ENCODE assay signal across 18 cellular contexts in genomic region chr10:53903756-53904155, GRCh38.
DNase-seq lines count a peak whose midpoint lies in the region; ATAC-seq and TF ChIP-seq lines count a peak whose summit lies in the region.
"Had no signal": no experiment of that assay in that cellular context is flagged by ENCODE, and none has a peak within 500 bp of the region (broad histone marks: within the 10 kb centered on the region; RNA-seq: fewer than 3 reads in every experiment).

No MANE protein-coding gene starts in this region.

- 0% methylated on average over 1 of the region's 1 CpG for WGBS in mammary epithelial cell (ENCODE audit: low coverage, missing lambda C conversion rate)
- WGBS in tibial nerve, 2 donors = 74 to 76% methylated on average over 1 of the region's 1 CpG

- H3K79me2 ChIP-seq in mammary epithelial cell (ENCODE audit: insufficient read depth, low read length) = no peaks in the 10 kb centered on the region

- H3K36me3 ChIP-seq in mammary epithelial cell (ENCODE audit: insufficient read depth, low read length) (no peaks in the 10 kb centered on the region), tibial nerve (no peaks in the 10 kb centered on the region)
- H3K36me3 ChIP-seq: BLaER1 had no signal

- H3K9me3 ChIP-seq in mammary epithelial cell (replicated peaks; ENCODE audit: insufficient read depth, low read length) (no peaks in the 10 kb centered on the region), tibial nerve (no peaks in the 10 kb centered on the region)
- H3K9me3 ChIP-seq: BLaER1 had no signal

- H3K4me3 ChIP-seq in mammary epithelial cell (replicated peaks in 1 of 3; ENCODE audit: insufficient read depth in 1 of 3, low read depth in 2 of 3, low read length in 3 of 3) = no peak overlapping the region
- no peak overlapping the region for H3K4me3 ChIP-seq in tibial nerve
- H3K4me3 ChIP-seq: BLaER1 had no signal

- no TSS peak for BruUV-seq in mammary epithelial cell (replicated peaks; lab: Mats Ljungman, UMichigan)

- peak overlapping the region; percentile 53 for H3K4me2 ChIP-seq in mammary epithelial cell (ENCODE audit: insufficient read depth, low read depth, low read length)
- H3K4me2 ChIP-seq: BLaER1 had no signal

- DNase-seq in HPDE6-E6E7 (ENCODE audit: extremely low spot score) = peak; percentile 20
- DNase-seq in mammary epithelial cell = peak; percentile 47
- no peak for DNase-seq in SKM-1 treated with dmso at 0.1 percent for 144 hours (lab: John Stamatoyannopoulos, UW; ENCODE audit: unreplicated experiment)
- no peak for DNase-seq in hypothalamus (lab: John Stamatoyannopoulos, UW)
- no peak for DNase-seq in NCI-H1436 treated with DMSO at 0.1 percent for 48 hours (lab: John Stamatoyannopoulos, UW)
- DNase-seq in tibial nerve (ENCODE audit: low spot score in 2 of 2) = no peak
- DNase-seq: CD4-positive, alpha-beta memory T cell; DMS153; DMS79; GF-D8; GOT3; H7; HFFc6; IMR-90 had no signal

- peaks cover 11% of the 10 kb centered on the region for H3K4me1 ChIP-seq in mammary epithelial cell (ENCODE audit: insufficient read depth, low read length)
- no peaks in the 10 kb centered on the region for H3K4me1 ChIP-seq in tibial nerve
- H3K4me1 ChIP-seq: BLaER1 had no signal

- dilution Hi-C loops in mammary epithelial cell (cut with HindIII; ENCODE audit: low sequenced_read_pairs) = no loop called here

- H2AFZ ChIP-seq in mammary epithelial cell (ENCODE audit: low read depth, low read length) = no peak overlapping the region

- H3K27me3 ChIP-seq in mammary epithelial cell (ENCODE audit: insufficient read depth, low read length) (no peaks in the 10 kb centered on the region), tibial nerve (no peaks in the 10 kb centered on the region)
- H3K27me3 ChIP-seq: BLaER1 had no signal

- TF ChIP-seq CTCF in mammary epithelial cell (conservative IDR thresholded peaks at IDR 0.05 in 1 of 2, IDR thresholded peaks at IDR 0.05 in 1 of 2; ENCODE audit: extremely low read depth in 1 of 2, insufficient read depth in 1 of 2, low read depth in 1 of 2, low read length in 2 of 2) (no peak), tibial nerve (IDR thresholded peaks at IDR 0.05) (no peak)

- ATAC-seq in esophagus mucosa = peak; percentile 48
- ATAC-seq: HCT116 had no signal

- CTCF ChIA-PET in mammary epithelial cell (lab: Charles Lee; ENCODE audit: low non-redundant PET) = no interaction called here

- no peak for TF ChIP-seq POLR2A in tibial nerve (IDR thresholded peaks at IDR 0.05)

- H3K9ac ChIP-seq in mammary epithelial cell (ENCODE audit: insufficient read depth, low read length) = no peak overlapping the region
- H3K9ac ChIP-seq: BLaER1 had no signal

- in situ Hi-C loops in mammary epithelial cell (cut with MboI; ENCODE audit: low sequenced_read_pairs in 2 of 2) = no loop called here

- no peaks in the 10 kb centered on the region for H4K20me1 ChIP-seq in mammary epithelial cell (ENCODE audit: insufficient read depth, low read length)
- H4K20me1 ChIP-seq: BLaER1 had no signal

- intact Hi-C loops in mammary epithelial cell (cut with micrococcal nuclease) = no loop called here

- TF ChIP-seq EP300 in tibial nerve (IDR thresholded peaks at IDR 0.05) = no peak

- H3K27ac ChIP-seq in mammary epithelial cell (ENCODE audit: insufficient read depth, low read depth, low read length) (peak overlapping the region; percentile 66), tibial nerve (no peak overlapping the region)
- H3K27ac ChIP-seq: BLaER1, HL-60 had no signal

Comparison
In these comparisons a context has a peak if more than half of its experiments do, and no peak if none do; other contexts are left out.
1. DNase-seq: peak in HPDE6-E6E7 (single experiment) and mammary epithelial cell (single experiment); none in SKM-1 treated with dmso at 0.1 percent for 144 hours (single experiment), hypothalamus (0 of 51), NCI-H1436 treated with DMSO at 0.1 percent for 48 hours (single experiment) and tibial nerve (0 of 2).